ENCODE assay signal across 1 cellular context in the genomic region with DNA sequence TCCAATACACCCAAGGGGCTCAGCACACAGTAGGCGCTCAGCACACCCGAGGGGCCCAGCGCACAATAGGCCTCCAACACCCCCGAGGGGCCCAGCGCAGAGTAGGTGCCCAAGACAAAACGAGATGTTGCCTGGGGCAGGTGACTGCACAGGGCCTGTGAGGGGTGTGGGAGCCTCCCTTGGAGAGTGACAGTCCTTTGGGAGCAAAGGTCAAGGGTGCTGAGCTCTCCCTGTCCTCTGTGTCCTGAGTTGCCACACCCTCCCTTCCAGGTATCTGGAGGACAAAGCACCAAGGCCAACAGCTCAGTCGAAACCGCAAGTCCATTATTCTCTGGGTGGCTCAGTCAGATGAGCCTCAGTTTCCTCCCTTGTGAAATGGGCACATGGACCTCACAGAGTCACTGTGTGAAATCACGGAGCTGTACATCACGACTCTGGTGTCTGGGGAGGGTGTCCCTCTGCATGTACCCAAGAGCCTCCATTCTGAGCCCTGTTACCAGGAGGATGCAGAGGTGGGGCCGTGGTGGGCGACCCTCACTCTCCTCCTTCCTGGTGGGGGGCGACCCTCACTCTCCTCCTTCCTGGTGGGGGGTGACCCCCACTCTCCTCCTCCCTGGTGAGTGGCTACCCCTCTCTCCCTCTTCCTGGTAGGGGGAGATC.
A peak's percentile ranks its signal among the peaks of the same experiment; 100 is the strongest.
TF ChIP-seq lines count a peak whose summit lies in the region.

No MANE protein-coding gene starts in this region.

TF ChIP-seq in HepG2, 621 proteins besides CTCF, POLR2A, EP300 and RAD21 (continued from another document and continues in another):
- TF ChIP-seq, protein P1, sequence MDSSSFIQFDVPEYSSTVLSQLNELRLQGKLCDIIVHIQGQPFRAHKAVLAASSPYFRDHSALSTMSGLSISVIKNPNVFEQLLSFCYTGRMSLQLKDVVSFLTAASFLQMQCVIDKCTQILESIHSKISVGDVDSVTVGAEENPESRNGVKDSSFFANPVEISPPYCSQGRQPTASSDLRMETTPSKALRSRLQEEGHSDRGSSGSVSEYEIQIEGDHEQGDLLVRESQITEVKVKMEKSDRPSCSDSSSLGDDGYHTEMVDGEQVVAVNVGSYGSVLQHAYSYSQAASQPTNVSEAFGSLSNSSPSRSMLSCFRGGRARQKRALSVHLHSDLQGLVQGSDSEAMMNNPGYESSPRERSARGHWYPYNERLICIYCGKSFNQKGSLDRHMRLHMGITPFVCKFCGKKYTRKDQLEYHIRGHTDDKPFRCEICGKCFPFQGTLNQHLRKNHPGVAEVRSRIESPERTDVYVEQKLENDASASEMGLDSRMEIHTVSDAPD (CRISPR knock-in tag; IDR thresholded peaks at IDR 0.05), result no peak
- TF ChIP-seq KLF9 (CRISPR knock-in tag; IDR thresholded peaks at IDR 0.05; ENCODE audit: low read depth) (no peak), ZBTB20 (CRISPR knock-in tag; IDR thresholded peaks at IDR 0.05; ENCODE audit: borderline replicate concordance, low read depth) (no peak), EEA1 (CRISPR knock-in tag; IDR thresholded peaks at IDR 0.05; ENCODE audit: borderline replicate concordance) (no peak), IRF2 (CRISPR knock-in tag; IDR thresholded peaks at IDR 0.05) (0 out of 2 replicates have a peak, but pooled peaks have one; percentile 16), FOXP1 (IDR thresholded peaks at IDR 0.05) (no peak), FOXP1 (CRISPR knock-in tag; IDR thresholded peaks at IDR 0.05) (no peak), NBN (conservative IDR thresholded peaks at IDR 0.05) (no peak), MIER2 (CRISPR knock-in tag; IDR thresholded peaks at IDR 0.05) (0 out of 2 replicates have a peak, but pooled peaks have one; percentile 34), SALL2 (CRISPR knock-in tag; IDR thresholded peaks at IDR 0.05) (no peak), ZNF558 (CRISPR knock-in tag; IDR thresholded peaks at IDR 0.05; ENCODE audit: borderline replicate concordance) (no peak), ZNF709 (CRISPR knock-in tag; IDR thresholded peaks at IDR 0.05) (no peak), DMAP1 (CRISPR knock-in tag; IDR thresholded peaks at IDR 0.05) (no peak), SAP130 (CRISPR knock-in tag; IDR thresholded peaks at IDR 0.05; ENCODE audit: low read depth) (peak; percentile 53; the same call in 1 of the 2 replicates), SATB2 (CRISPR knock-in tag; IDR thresholded peaks at IDR 0.05) (no peak), ZNF274 (CRISPR knock-in tag; IDR thresholded peaks at IDR 0.05) (no peak), ZNF160 (CRISPR knock-in tag; IDR thresholded peaks at IDR 0.05) (no peak), HES4 (CRISPR knock-in tag; IDR thresholded peaks at IDR 0.05; ENCODE audit: borderline replicate concordance) (no peak), SSRP1 (CRISPR knock-in tag; IDR thresholded peaks at IDR 0.05) (0 out of 2 replicates have a peak, but pooled peaks have one; percentile 32), ZBTB7A (CRISPR knock-in tag; IDR thresholded peaks at IDR 0.05) (no peak), ZFP82 (CRISPR knock-in tag; IDR thresholded peaks at IDR 0.05; ENCODE audit: borderline replicate concordance) (no peak), NPAS2 (CRISPR knock-in tag; IDR thresholded peaks at IDR 0.05; ENCODE audit: borderline replicate concordance) (no peak), HNF4G (IDR thresholded peaks at IDR 0.05; ENCODE audit: borderline replicate concordance, low read depth, low read length) (peak; percentile 89), HNF4G (CRISPR knock-in tag; IDR thresholded peaks at IDR 0.05; ENCODE audit: borderline replicate concordance, low read depth) (no peak; the same call in 1 of the 2 replicates), FOXK1 (CRISPR knock-in tag; IDR thresholded peaks at IDR 0.05; ENCODE audit: borderline replicate concordance, low read depth) (no peak), U2AF2 (IDR thresholded peaks at IDR 0.05; ENCODE audit: low read depth, low read length) (no peak), PCBP1 (IDR thresholded peaks at IDR 0.05; ENCODE audit: borderline replicate concordance, low read depth, low read length) (no peak), SMYD3 (CRISPR knock-in tag; IDR thresholded peaks at IDR 0.05) (no peak), ELF3 (CRISPR knock-in tag; IDR thresholded peaks at IDR 0.05) (peak; percentile 18; the same call in 1 of the 2 replicates), ZNF737 (CRISPR knock-in tag; IDR thresholded peaks at IDR 0.05; ENCODE audit: borderline replicate concordance) (no peak), ZNF790 (CRISPR knock-in tag; IDR thresholded peaks at IDR 0.05; ENCODE audit: borderline replicate concordance) (no peak), RFXAP (CRISPR knock-in tag; IDR thresholded peaks at IDR 0.05; ENCODE audit: borderline replicate concordance) (no peak)
- TF ChIP-seq, protein P2, sequence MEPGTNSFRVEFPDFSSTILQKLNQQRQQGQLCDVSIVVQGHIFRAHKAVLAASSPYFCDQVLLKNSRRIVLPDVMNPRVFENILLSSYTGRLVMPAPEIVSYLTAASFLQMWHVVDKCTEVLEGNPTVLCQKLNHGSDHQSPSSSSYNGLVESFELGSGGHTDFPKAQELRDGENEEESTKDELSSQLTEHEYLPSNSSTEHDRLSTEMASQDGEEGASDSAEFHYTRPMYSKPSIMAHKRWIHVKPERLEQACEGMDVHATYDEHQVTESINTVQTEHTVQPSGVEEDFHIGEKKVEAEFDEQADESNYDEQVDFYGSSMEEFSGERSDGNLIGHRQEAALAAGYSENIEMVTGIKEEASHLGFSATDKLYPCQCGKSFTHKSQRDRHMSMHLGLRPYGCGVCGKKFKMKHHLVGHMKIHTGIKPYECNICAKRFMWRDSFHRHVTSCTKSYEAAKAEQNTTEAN (CRISPR knock-in tag; conservative IDR thresholded peaks at IDR 0.05), result no peak
- TF ChIP-seq, protein P3, sequence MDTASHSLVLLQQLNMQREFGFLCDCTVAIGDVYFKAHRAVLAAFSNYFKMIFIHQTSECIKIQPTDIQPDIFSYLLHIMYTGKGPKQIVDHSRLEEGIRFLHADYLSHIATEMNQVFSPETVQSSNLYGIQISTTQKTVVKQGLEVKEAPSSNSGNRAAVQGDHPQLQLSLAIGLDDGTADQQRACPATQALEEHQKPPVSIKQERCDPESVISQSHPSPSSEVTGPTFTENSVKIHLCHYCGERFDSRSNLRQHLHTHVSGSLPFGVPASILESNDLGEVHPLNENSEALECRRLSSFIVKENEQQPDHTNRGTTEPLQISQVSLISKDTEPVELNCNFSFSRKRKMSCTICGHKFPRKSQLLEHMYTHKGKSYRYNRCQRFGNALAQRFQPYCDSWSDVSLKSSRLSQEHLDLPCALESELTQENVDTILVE (CRISPR knock-in tag; IDR thresholded peaks at IDR 0.05), result 0 out of 2 replicates have a peak, but pooled peaks have one; percentile 57
- TF ChIP-seq, protein P4, sequence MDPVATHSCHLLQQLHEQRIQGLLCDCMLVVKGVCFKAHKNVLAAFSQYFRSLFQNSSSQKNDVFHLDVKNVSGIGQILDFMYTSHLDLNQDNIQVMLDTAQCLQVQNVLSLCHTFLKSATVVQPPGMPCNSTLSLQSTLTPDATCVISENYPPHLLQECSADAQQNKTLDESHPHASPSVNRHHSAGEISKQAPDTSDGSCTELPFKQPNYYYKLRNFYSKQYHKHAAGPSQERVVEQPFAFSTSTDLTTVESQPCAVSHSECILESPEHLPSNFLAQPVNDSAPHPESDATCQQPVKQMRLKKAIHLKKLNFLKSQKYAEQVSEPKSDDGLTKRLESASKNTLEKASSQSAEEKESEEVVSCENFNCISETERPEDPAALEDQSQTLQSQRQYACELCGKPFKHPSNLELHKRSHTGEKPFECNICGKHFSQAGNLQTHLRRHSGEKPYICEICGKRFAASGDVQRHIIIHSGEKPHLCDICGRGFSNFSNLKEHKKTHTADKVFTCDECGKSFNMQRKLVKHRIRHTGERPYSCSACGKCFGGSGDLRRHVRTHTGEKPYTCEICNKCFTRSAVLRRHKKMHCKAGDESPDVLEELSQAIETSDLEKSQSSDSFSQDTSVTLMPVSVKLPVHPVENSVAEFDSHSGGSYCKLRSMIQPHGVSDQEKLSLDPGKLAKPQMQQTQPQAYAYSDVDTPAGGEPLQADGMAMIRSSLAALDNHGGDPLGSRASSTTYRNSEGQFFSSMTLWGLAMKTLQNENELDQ (CRISPR knock-in tag; IDR thresholded peaks at IDR 0.05; ENCODE audit: borderline replicate concordance), result no peak
- TF ChIP-seq, protein P5, sequence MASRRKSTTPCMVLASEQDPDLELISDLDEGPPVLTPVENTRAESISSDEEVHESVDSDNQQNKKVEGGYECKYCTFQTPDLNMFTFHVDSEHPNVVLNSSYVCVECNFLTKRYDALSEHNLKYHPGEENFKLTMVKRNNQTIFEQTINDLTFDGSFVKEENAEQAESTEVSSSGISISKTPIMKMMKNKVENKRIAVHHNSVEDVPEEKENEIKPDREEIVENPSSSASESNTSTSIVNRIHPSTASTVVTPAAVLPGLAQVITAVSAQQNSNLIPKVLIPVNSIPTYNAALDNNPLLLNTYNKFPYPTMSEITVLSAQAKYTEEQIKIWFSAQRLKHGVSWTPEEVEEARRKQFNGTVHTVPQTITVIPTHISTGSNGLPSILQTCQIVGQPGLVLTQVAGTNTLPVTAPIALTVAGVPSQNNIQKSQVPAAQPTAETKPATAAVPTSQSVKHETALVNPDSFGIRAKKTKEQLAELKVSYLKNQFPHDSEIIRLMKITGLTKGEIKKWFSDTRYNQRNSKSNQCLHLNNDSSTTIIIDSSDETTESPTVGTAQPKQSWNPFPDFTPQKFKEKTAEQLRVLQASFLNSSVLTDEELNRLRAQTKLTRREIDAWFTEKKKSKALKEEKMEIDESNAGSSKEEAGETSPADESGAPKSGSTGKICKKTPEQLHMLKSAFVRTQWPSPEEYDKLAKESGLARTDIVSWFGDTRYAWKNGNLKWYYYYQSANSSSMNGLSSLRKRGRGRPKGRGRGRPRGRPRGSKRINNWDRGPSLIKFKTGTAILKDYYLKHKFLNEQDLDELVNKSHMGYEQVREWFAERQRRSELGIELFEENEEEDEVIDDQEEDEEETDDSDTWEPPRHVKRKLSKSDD (CRISPR knock-in tag; IDR thresholded peaks at IDR 0.05; ENCODE audit: low read depth), result 0 out of 2 replicates have a peak, but pooled peaks have one; percentile 30
- TF ChIP-seq, protein P6, sequence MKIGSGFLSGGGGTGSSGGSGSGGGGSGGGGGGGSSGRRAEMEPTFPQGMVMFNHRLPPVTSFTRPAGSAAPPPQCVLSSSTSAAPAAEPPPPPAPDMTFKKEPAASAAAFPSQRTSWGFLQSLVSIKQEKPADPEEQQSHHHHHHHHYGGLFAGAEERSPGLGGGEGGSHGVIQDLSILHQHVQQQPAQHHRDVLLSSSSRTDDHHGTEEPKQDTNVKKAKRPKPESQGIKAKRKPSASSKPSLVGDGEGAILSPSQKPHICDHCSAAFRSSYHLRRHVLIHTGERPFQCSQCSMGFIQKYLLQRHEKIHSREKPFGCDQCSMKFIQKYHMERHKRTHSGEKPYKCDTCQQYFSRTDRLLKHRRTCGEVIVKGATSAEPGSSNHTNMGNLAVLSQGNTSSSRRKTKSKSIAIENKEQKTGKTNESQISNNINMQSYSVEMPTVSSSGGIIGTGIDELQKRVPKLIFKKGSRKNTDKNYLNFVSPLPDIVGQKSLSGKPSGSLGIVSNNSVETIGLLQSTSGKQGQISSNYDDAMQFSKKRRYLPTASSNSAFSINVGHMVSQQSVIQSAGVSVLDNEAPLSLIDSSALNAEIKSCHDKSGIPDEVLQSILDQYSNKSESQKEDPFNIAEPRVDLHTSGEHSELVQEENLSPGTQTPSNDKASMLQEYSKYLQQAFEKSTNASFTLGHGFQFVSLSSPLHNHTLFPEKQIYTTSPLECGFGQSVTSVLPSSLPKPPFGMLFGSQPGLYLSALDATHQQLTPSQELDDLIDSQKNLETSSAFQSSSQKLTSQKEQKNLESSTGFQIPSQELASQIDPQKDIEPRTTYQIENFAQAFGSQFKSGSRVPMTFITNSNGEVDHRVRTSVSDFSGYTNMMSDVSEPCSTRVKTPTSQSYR (CRISPR knock-in tag; IDR thresholded peaks at IDR 0.05; ENCODE audit: borderline replicate concordance), result peak; percentile 57; the same call in 1 of the 2 replicates
- TF ChIP-seq, protein P7, sequence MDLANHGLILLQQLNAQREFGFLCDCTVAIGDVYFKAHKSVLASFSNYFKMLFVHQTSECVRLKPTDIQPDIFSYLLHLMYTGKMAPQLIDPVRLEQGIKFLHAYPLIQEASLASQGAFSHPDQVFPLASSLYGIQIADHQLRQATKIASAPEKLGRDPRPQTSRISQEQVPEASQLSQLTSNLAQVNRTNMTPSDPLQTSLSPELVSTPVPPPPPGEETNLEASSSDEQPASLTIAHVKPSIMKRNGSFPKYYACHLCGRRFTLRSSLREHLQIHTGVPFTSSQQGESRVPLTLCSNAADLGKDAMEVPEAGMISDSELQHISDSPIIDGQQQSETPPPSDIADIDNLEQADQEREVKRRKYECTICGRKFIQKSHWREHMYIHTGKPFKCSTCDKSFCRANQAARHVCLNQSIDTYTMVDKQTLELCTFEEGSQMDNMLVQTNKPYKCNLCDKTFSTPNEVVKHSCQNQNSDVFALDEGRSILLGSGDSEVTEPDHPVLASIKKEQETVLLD (CRISPR knock-in tag; IDR thresholded peaks at IDR 0.05; ENCODE audit: low read depth), result no peak
- TF ChIP-seq, protein P8, sequence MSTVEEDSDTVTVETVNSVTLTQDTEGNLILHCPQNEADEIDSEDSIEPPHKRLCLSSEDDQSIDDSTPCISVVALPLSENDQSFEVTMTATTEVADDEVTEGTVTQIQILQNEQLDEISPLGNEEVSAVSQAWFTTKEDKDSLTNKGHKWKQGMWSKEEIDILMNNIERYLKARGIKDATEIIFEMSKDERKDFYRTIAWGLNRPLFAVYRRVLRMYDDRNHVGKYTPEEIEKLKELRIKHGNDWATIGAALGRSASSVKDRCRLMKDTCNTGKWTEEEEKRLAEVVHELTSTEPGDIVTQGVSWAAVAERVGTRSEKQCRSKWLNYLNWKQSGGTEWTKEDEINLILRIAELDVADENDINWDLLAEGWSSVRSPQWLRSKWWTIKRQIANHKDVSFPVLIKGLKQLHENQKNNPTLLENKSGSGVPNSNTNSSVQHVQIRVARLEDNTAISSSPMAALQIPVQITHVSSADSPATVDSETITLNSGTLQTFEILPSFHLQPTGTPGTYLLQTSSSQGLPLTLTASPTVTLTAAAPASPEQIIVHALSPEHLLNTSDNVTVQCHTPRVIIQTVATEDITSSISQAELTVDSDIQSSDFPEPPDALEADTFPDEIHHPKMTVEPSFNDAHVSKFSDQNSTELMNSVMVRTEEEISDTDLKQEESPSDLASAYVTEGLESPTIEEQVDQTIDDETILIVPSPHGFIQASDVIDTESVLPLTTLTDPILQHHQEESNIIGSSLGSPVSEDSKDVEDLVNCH (CRISPR knock-in tag; IDR thresholded peaks at IDR 0.05), result no peak
- TF ChIP-seq, protein P9, sequence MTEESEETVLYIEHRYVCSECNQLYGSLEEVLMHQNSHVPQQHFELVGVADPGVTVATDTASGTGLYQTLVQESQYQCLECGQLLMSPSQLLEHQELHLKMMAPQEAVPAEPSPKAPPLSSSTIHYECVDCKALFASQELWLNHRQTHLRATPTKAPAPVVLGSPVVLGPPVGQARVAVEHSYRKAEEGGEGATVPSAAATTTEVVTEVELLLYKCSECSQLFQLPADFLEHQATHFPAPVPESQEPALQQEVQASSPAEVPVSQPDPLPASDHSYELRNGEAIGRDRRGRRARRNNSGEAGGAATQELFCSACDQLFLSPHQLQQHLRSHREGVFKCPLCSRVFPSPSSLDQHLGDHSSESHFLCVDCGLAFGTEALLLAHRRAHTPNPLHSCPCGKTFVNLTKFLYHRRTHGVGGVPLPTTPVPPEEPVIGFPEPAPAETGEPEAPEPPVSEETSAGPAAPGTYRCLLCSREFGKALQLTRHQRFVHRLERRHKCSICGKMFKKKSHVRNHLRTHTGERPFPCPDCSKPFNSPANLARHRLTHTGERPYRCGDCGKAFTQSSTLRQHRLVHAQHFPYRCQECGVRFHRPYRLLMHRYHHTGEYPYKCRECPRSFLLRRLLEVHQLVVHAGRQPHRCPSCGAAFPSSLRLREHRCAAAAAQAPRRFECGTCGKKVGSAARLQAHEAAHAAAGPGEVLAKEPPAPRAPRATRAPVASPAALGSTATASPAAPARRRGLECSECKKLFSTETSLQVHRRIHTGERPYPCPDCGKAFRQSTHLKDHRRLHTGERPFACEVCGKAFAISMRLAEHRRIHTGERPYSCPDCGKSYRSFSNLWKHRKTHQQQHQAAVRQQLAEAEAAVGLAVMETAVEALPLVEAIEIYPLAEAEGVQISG (CRISPR knock-in tag; IDR thresholded peaks at IDR 0.05), result peak; percentile 34; the same call in 1 of the 2 replicates
